8 cellular contexts compared by ENCODE assay signal in genomic region chr15:80694624-80695098, GRCh38. TPM values are rescaled to one million over a fixed set of nuclear protein-coding genes. Genes with fewer than 3 reads are reported as not detected.
A peak's percentile ranks its signal among the peaks of the same experiment; 100 is the strongest.
DNase-seq lines count a peak whose midpoint lies in the region; ATAC-seq and TF ChIP-seq lines count a peak whose summit lies in the region.

No MANE protein-coding gene starts in this region.

- H3K4me3 ChIP-seq in CD8-positive, alpha-beta T cell (ENCODE audit: low read depth, low read length): peak overlapping the region; percentile 47
- peak overlapping the region; percentile 89 for H3K4me3 ChIP-seq in trophoblast cell (ENCODE audit: low read depth, low read length)

- H3K79me1 ChIP-seq in trophoblast cell (ENCODE audit: low read length): peaks cover 15% of the 10 kb centered on the region

- WGBS in trophoblast cell (ENCODE audit: extremely low coverage, insufficient coverage, insufficient read length): no CpG with 5 or more reads among the region's 46 CpGs

- H3K18ac ChIP-seq in trophoblast cell (ENCODE audit: low read length): peak overlapping the region; percentile 19

- CTCF ChIA-PET in CD8-positive, alpha-beta T cell (lab: Charles Lee): interaction anchor here (1.2 kb wide), 1 partner anchor 82 kb away, joined by 3 read pairs; no protein-coding TSS in a partner anchor

- no peaks in the 10 kb centered on the region for H3K27me3 ChIP-seq in CD8-positive, alpha-beta T cell (ENCODE audit: insufficient read depth, low read length)
- H3K27me3 ChIP-seq in foreskin keratinocyte (no peaks in the 10 kb centered on the region), trophoblast cell (ENCODE audit: insufficient read depth, low read length) (no peaks in the 10 kb centered on the region)

- ATAC-seq in CD8-positive, alpha-beta T cell: peak; percentile 39
- peak; percentile 50 for ATAC-seq in GM21528 (IDR thresholded peaks at IDR 0.05; ENCODE audit: low FRiP score, unreplicated experiment)
- peak; percentile 49 to 50 for ATAC-seq in activated T-cell treated with anti-CD3 and anti-CD28 coated beads, Interleukin-2, amount 50 U/mL, for 4 hours
- ATAC-seq in foreskin keratinocyte: peak; percentile 35
- no peak for ATAC-seq in HG02870 (IDR thresholded peaks at IDR 0.05; ENCODE audit: unreplicated experiment)

- H3K27me3 Mint-ChIP-seq in CD8-positive, alpha-beta T cell (ENCODE audit: low read depth): peaks cover 3% of the 10 kb centered on the region
- peaks cover 2% of the 10 kb centered on the region for H3K27me3 Mint-ChIP-seq in activated T-cell treated with anti-CD3 and anti-CD28 coated beads, Interleukin-2, amount 50 U/mL, for 4 hours (ENCODE audit: low read depth)

- H3K4me1 ChIP-seq in CD8-positive, alpha-beta T cell (ENCODE audit: insufficient read depth, low read length): peaks cover 11% of the 10 kb centered on the region
- peaks cover 9% of the 10 kb centered on the region for H3K4me1 ChIP-seq in foreskin keratinocyte
- H3K4me1 ChIP-seq in trophoblast cell (ENCODE audit: control insufficient read depth in 1 of 2, insufficient read depth in 2 of 2, low read length in 2 of 2): peaks cover 2 to 8% of the 10 kb centered on the region in 2 experiments

- POLR2A ChIA-PET in CD8-positive, alpha-beta T cell (lab: Charles Lee): no interaction called here

- peak overlapping the region; percentile 75 for H3K14ac ChIP-seq in trophoblast cell (ENCODE audit: low read length)

- peak overlapping the region; percentile 62 for H3K4me2 ChIP-seq in trophoblast cell (ENCODE audit: low read length)

- H3K36me3 ChIP-seq in CD8-positive, alpha-beta T cell (ENCODE audit: insufficient read depth, low read length): no peaks in the 10 kb centered on the region
- no peaks in the 10 kb centered on the region for H3K36me3 ChIP-seq in trophoblast cell (ENCODE audit: control insufficient read depth in 1 of 2, insufficient read depth in 2 of 2, low read length in 2 of 2)

- H3K23ac ChIP-seq in trophoblast cell (ENCODE audit: low read length): no peak overlapping the region

- H4K91ac ChIP-seq in trophoblast cell (ENCODE audit: low read depth, low read length): peak overlapping the region; percentile 98

- H3K4me3 Mint-ChIP-seq in CD8-positive, alpha-beta T cell: peak overlapping the region; percentile 93
- H3K4me3 Mint-ChIP-seq in activated T-cell treated with anti-CD3 and anti-CD28 coated beads, Interleukin-2, amount 50 U/mL, for 4 hours: peak overlapping the region; percentile 87

- intact Hi-C loops in CD8-positive, alpha-beta T cell (cut with DNase I, micrococcal nuclease): loop anchor here in 1 of 2 experiments (5.0 to 10.0 kb wide), 4 partner anchors 308 to 1750 kb away; partner anchors contain the start of genes CTSH, FAH, TLNRD1 and ZFAND6

- H4K12ac ChIP-seq in trophoblast cell (ENCODE audit: low read depth, low read length): peak overlapping the region; percentile 87

- peaks cover 7% of the 10 kb centered on the region for H3K79me2 ChIP-seq in trophoblast cell (ENCODE audit: control insufficient read depth, insufficient read depth, low read length, poor library complexity)

- H3K9ac ChIP-seq in trophoblast cell (ENCODE audit: low read length): peak overlapping the region; percentile 38

- no peaks in the 10 kb centered on the region for H3K9me3 Mint-ChIP-seq in CD8-positive, alpha-beta T cell
- H3K9me3 Mint-ChIP-seq in activated T-cell treated with anti-CD3 and anti-CD28 coated beads, Interleukin-2, amount 50 U/mL, for 4 hours: no peaks in the 10 kb centered on the region

- peak overlapping the region; percentile 69 for H2AFZ ChIP-seq in trophoblast cell (ENCODE audit: insufficient read depth, low read length, poor library complexity)

- H2BK120ac ChIP-seq in trophoblast cell (ENCODE audit: insufficient read depth, low read length, poor library complexity): peak overlapping the region; percentile 29

- H3K27ac ChIP-seq in CD8-positive, alpha-beta T cell (ENCODE audit: low read depth, low read length): peak overlapping the region; percentile 20
- peak overlapping the region; percentile 72 for H3K27ac ChIP-seq in foreskin keratinocyte
- peak overlapping the region; percentile 33 for H3K27ac ChIP-seq in trophoblast cell (ENCODE audit: low read depth, low read length)

- peaks cover 23% of the 10 kb centered on the region for H3K4me1 Mint-ChIP-seq in CD8-positive, alpha-beta T cell (ENCODE audit: low read depth)
- H3K4me1 Mint-ChIP-seq in activated T-cell treated with anti-CD3 and anti-CD28 coated beads, Interleukin-2, amount 50 U/mL, for 4 hours (ENCODE audit: low read depth): peaks cover 22% of the 10 kb centered on the region

- peaks cover 5% of the 10 kb centered on the region for H3K36me3 Mint-ChIP-seq in CD8-positive, alpha-beta T cell
- H3K36me3 Mint-ChIP-seq in activated T-cell treated with anti-CD3 and anti-CD28 coated beads, Interleukin-2, amount 50 U/mL, for 4 hours (ENCODE audit: insufficient read depth): no peaks in the 10 kb centered on the region

- H3K9me3 ChIP-seq in CD8-positive, alpha-beta T cell (ENCODE audit: low read length): no peaks in the 10 kb centered on the region
- H3K9me3 ChIP-seq in trophoblast cell (ENCODE audit: insufficient read depth, low read depth, low read length): no peaks in the 10 kb centered on the region

- peak overlapping the region; percentile 91 for H4K8ac ChIP-seq in trophoblast cell (ENCODE audit: low read depth, low read length)

- H2BK5ac ChIP-seq in trophoblast cell (ENCODE audit: low read depth, low read length, poor library complexity): no peak overlapping the region

- H2AK5ac ChIP-seq in trophoblast cell (ENCODE audit: low read length): no peak overlapping the region

- peak in 6 of 7 experiments; percentile 4 to 57 (median 22) for DNase-seq in CD8-positive, alpha-beta T cell
- peak; percentile 26 for DNase-seq in LoVo (ENCODE audit: low spot score)
- DNase-seq in activated T-cell treated with anti-CD3 and anti-CD28 coated beads, Interleukin-2, amount 50 U/mL, for 4 hours: peak; percentile 9
- DNase-seq in foreskin keratinocyte: peak in 1 of 2 donors; percentile 29
- DNase-seq in trophoblast cell: peak in 1 of 2 donors; percentile 49
- no peak for DNase-seq in occipital lobe (lab: John Stamatoyannopoulos, UW)

- H3K4ac ChIP-seq in trophoblast cell (ENCODE audit: low read depth, low read length): no peak overlapping the region

- H2BK12ac ChIP-seq in trophoblast cell (ENCODE audit: low read length): no peak overlapping the region

- H3K27ac Mint-ChIP-seq in CD8-positive, alpha-beta T cell: peak overlapping the region; percentile 86

- TF ChIP-seq CTCF in CD8-positive, alpha-beta T cell (IDR thresholded peaks at IDR 0.05): no peak
- TF ChIP-seq CTCF in foreskin keratinocyte (conservative IDR thresholded peaks at IDR 0.05): no peak

RNA-seq across cellular contexts. Expression of gene ABHD17C, which starts 0.4 kb away (rescaled TPM):
- total RNA-seq in CD8-positive, alpha-beta T cell: 1 to 10 TPM in 1 of 2 experiments, under 1 TPM in 1; 0.75 to 1.1 TPM
- 1 to 10 TPM; 5.3 to 7.2 (median 5.8) TPM for total RNA-seq in activated T-cell treated with anti-CD3 and anti-CD28 coated beads, Interleukin-2, amount 50 U/mL, for 4 hours
- total RNA-seq in foreskin keratinocyte: 18.6 and 24.8 TPM in 2 replicates
- 12.8 and 19.7 TPM in 2 replicates for polyA plus RNA-seq in foreskin keratinocyte
- polyA plus RNA-seq in trophoblast cell (2013): 23.5 and 23.8 TPM in 2 replicates
- 14.7 TPM for total RNA-seq in occipital lobe

Comparison
In these comparisons a context has a peak if more than half of its experiments do, and no peak if none do; other contexts are left out.
1. H3K27ac ChIP-seq: peak in every context shown above with its lines; median percentile 72 in foreskin keratinocyte; 33 in trophoblast cell; 20 in CD8-positive, alpha-beta T cell.